ENCODE assay signal across 9 cellular contexts in genomic region chr1:97906567-97907228, GRCh38. TPM values are rescaled to one million over a fixed set of nuclear protein-coding genes. Genes with fewer than 3 reads are reported as not detected.
DNase-seq lines count a peak whose midpoint lies in the region; ATAC-seq, FAIRE-seq and TF ChIP-seq lines count a peak whose summit lies in the region.
"Had no signal": no experiment of that assay in that cellular context is flagged by ENCODE, and none has a peak within 500 bp of the region (broad histone marks: within the 10 kb centered on the region; RNA-seq: fewer than 3 reads in every experiment).

No MANE protein-coding gene starts in this region.

- intact Hi-C loops in IMR-90 (cut with micrococcal nuclease) (no loop called here), lower leg skin (cut with DNase I; ENCODE audit: low total_unique reads) (no loop called here)

- no peaks in the 10 kb centered on the region; the same call in 1 of the 2 replicates for H3K9me1 ChIP-seq in IMR-90 (ENCODE audit: insufficient read depth, low read length)

- H3K4me1 Mint-ChIP-seq in brain, result peaks cover 4% of the 10 kb centered on the region

- no peak for TF ChIP-seq RAD21 in IMR-90 (IDR thresholded peaks at IDR 0.05; ENCODE audit: low read length)

- H3K4ac ChIP-seq in IMR-90 (ENCODE audit: low read depth, low read length), result no peak overlapping the region; the same call in 1 of the 2 replicates

- no peak overlapping the region for H2AFZ ChIP-seq in IMR-90 (replicated peaks; ENCODE audit: low read length, poor library complexity)

- no CpG with 5 or more reads among the region's 7 CpGs for WGBS in IMR-90 (ENCODE audit: extremely low coverage in 2 of 2, insufficient read length in 1 of 2), 2 experiments
- WGBS in lower leg skin, 2 donors, result 62 to 67% methylated on average over 7 of the region's 7 CpGs

- no peaks in the 10 kb centered on the region for H3K9me3 ChIP-seq in IMR-90 (ENCODE audit: control insufficient read depth, insufficient read depth, low read length)

- H2BK15ac ChIP-seq in IMR-90 (ENCODE audit: low read depth, low read length), result no peak overlapping the region

- in situ Hi-C loops in ACHN (cut with HindIII; ENCODE audit: low pct_ligation_motif_present, low pct_unique_long_range_greater_than_20kb, low sequenced_read_pairs), result no loop called here
- in situ Hi-C loops in IMR-90 (cut with MboI; ENCODE audit: low sequenced_read_pairs), result no loop called here
- in situ Hi-C loops in G401 (cut with HindIII; ENCODE audit: low sequenced_read_pairs), result no loop called here

- H3K18ac ChIP-seq in IMR-90 (ENCODE audit: low read depth, low read length), result no peak overlapping the region

- TF ChIP-seq POLR2A in IMR-90 (IDR thresholded peaks at IDR 0.05; ENCODE audit: low read depth, low read length) (no peak), lower leg skin (IDR thresholded peaks at IDR 0.05) (no peak)

- no peak overlapping the region for H3K27ac ChIP-seq in IMR-90 (ENCODE audit: insufficient read depth, low read length)

- H2BK120ac ChIP-seq in IMR-90 (ENCODE audit: low read depth, low read length), result no peak overlapping the region

- H3K23ac ChIP-seq in IMR-90 (ENCODE audit: low read depth, low read length), result no peak overlapping the region

- no peaks in the 10 kb centered on the region for H3K36me3 ChIP-seq in IMR-90 (ENCODE audit: control insufficient read depth, insufficient read depth, low read length)

- no peak overlapping the region for H4K91ac ChIP-seq in IMR-90 (ENCODE audit: insufficient read depth, low read depth, low read length)

- no peak overlapping the region for H2AK5ac ChIP-seq in IMR-90 (ENCODE audit: low read depth, low read length)

- H3K4me1 ChIP-seq in IMR-90 (ENCODE audit: control insufficient read depth, insufficient read depth, low read length), result peaks cover 2% of the 10 kb centered on the region; the same call in 1 of the 2 replicates

- no TSS peak for BruUV-seq in IMR-90 (replicated peaks; lab: Mats Ljungman, UMichigan)

- H4K5ac ChIP-seq in IMR-90 (ENCODE audit: low read depth, low read length), result no peak overlapping the region

- no peaks in the 10 kb centered on the region for H3K9me3 Mint-ChIP-seq in brain

- no peak overlapping the region; the same call in 1 of the 2 replicates for H3K14ac ChIP-seq in IMR-90 (replicated peaks; ENCODE audit: low read depth, low read length)

- H3K4me3 ChIP-seq in IMR-90 (ENCODE audit: insufficient read depth, low read depth, low read length) (no peak overlapping the region), lower leg skin (ENCODE audit: low read depth, poor library complexity, severe bottlenecking) (no peak overlapping the region)

- no peak overlapping the region for H2AK9ac ChIP-seq in IMR-90 (replicated peaks; ENCODE audit: low read depth, low read length, poor library complexity)

- peaks cover 4 to 14% of the 10 kb centered on the region in 2 experiments; a peak in 3 of 4 replicates for H3K79me1 ChIP-seq in IMR-90 (ENCODE audit: low read depth in 1 of 2, low read length in 2 of 2)

- TF ChIP-seq CTCF in IMR-90 (conservative IDR thresholded peaks at IDR 0.05; ENCODE audit: low read depth, low read length), result no peak
- TF ChIP-seq CTCF in brain (conservative IDR thresholded peaks at IDR 0.05), result no peak
- no peak for TF ChIP-seq CTCF in lower leg skin (IDR thresholded peaks at IDR 0.05)

- H3K27me3 ChIP-seq in IMR-90 (ENCODE audit: control insufficient read depth, insufficient read depth, low read length), result no peaks in the 10 kb centered on the region

- no peak overlapping the region for H4K8ac ChIP-seq in IMR-90 (ENCODE audit: low read depth in 2 of 2, low read length in 2 of 2)

- H3K4me3 Mint-ChIP-seq in brain, result no peak overlapping the region

- peak overlapping the region in 3 of 5 experiments; percentile 16 to 78 (median 57) for H3K27ac Mint-ChIP-seq in brain

- H3K36me3 Mint-ChIP-seq in brain, result no peaks in the 10 kb centered on the region

- DNase-seq in ACHN (peak; percentile 81), IMR-90 (peak; percentile 90), lower leg skin (ENCODE audit: low spot score in 2 of 2) (peak; percentile 59 to 85), OCI-M2 (lab: John Stamatoyannopoulos, UW; ENCODE audit: unreplicated experiment) (no peak), GM19239 (ENCODE audit: insufficient read length, low spot score) (no peak), G401 (ENCODE audit: low spot score) (no peak)
- DNase-seq: GOT3 had no signal

- H3K56ac ChIP-seq in IMR-90 (ENCODE audit: extremely low read depth, insufficient read depth, low read length), result no peak overlapping the region

- H2BK20ac ChIP-seq in IMR-90 (ENCODE audit: low read depth, low read length), result no peak overlapping the region

- ATAC-seq in IMR-90 (ENCODE audit: low read depth) (peak; percentile 67), HG03520 (IDR thresholded peaks at IDR 0.05; ENCODE audit: unreplicated experiment) (no peak)

- CTCF ChIA-PET in IMR-90 (lab: Yijun Ruan, JAX), result interaction anchor here (0.7 kb wide), 1 partner anchor 13 kb away, joined by 4 read pairs; no protein-coding TSS in a partner anchor

- H2BK5ac ChIP-seq in IMR-90 (ENCODE audit: low read depth, low read length, poor library complexity, severe bottlenecking), result no peak overlapping the region

- POLR2A ChIA-PET in IMR-90 (lab: Charles Lee; ENCODE audit: unreplicated experiment), result no interaction called here

- dilution Hi-C loops in IMR-90 (cut with HindIII; ENCODE audit: low sequenced_read_pairs, unreplicated experiment), result no loop called here

- FAIRE-seq in GM19239 (lab: Jason Lieb, UNC), result no peak

- no peak overlapping the region for H3K4me2 ChIP-seq in IMR-90 (ENCODE audit: low read depth, low read length)

- H4K20me1 ChIP-seq in IMR-90 (ENCODE audit: insufficient read depth, low read length), result no peaks in the 10 kb centered on the region

- no peaks in the 10 kb centered on the region for H3K27me3 Mint-ChIP-seq in brain

- H3K9ac ChIP-seq in IMR-90 (ENCODE audit: low read depth, low read length), result no peak overlapping the region

TF ChIP-seq in IMR-90, 13 proteins besides CTCF, POLR2A, EP300 and RAD21:
- no peak for TF ChIP-seq RFX5 (IDR thresholded peaks at IDR 0.05; ENCODE audit: low read depth, low read length)
- TF ChIP-seq FOS (IDR thresholded peaks at IDR 0.05; ENCODE audit: low read depth, low read length), result peak; percentile 87
- no peak for TF ChIP-seq CHD1 (IDR thresholded peaks at IDR 0.05; ENCODE audit: low read depth, low read length)
- TF ChIP-seq SMC3 (IDR thresholded peaks at IDR 0.05; ENCODE audit: low read depth, low read length), result no peak
- TF ChIP-seq ELK1 (IDR thresholded peaks at IDR 0.05; ENCODE audit: borderline replicate concordance, low read depth, low read length), result no peak
- TF ChIP-seq MAZ (IDR thresholded peaks at IDR 0.05; ENCODE audit: borderline replicate concordance, low read depth, low read length), result no peak
- no peak for TF ChIP-seq USF2 (IDR thresholded peaks at IDR 0.05; ENCODE audit: low read depth, low read length)
- peak; percentile 69 for TF ChIP-seq NFE2L2 (IDR thresholded peaks at IDR 0.05; ENCODE audit: low read depth, low read length)
- 0 out of 2 replicates have a peak, but pooled peaks have one; percentile 8 for TF ChIP-seq MAFK (IDR thresholded peaks at IDR 0.05; ENCODE audit: low read depth, low read length)
- TF ChIP-seq BHLHE40 (IDR thresholded peaks at IDR 0.05; ENCODE audit: low read depth, low read length), result peak; percentile 30; the same call in 1 of the 2 replicates
- TF ChIP-seq RCOR1 (IDR thresholded peaks at IDR 0.05; ENCODE audit: insufficient replicate concordance, low read length), result no peak
- no peak for TF ChIP-seq MXI1 (IDR thresholded peaks at IDR 0.05; ENCODE audit: borderline replicate concordance, low read depth, low read length)
- TF ChIP-seq CEBPB (IDR thresholded peaks at IDR 0.05; ENCODE audit: low read depth, low read length), result peak; percentile 87

RNA-seq across cellular contexts. Expression of gene DPYD, which starts 14.1 kb away (rescaled TPM):
- total RNA-seq in IMR-90 (2012; rRNA removed), result 47.3 and 58.3 TPM in 2 replicates
- 7.2 and 9.3 TPM in 2 replicates for polyA plus RNA-seq in IMR-90 (2012; rRNA removed)
- polyA plus RNA-seq in IMR-90 (2012; cell fraction: cytosol; rRNA removed), result 2.6 and 4.4 TPM in 2 replicates
- 1.5 and 8.5 TPM in 2 replicates for polyA plus RNA-seq in IMR-90 (2012; cell fraction: nucleus; rRNA removed; ENCODE audit: low replicate concordance)
- 1.3 TPM for polyA plus RNA-seq in brain (ENCODE audit: insufficient read depth, low read depth, low replicate concordance)
- total RNA-seq in lower leg skin, result 10 to 100 TPM; 10.6 to 16.1 (median 14.6) TPM
- total RNA-seq in G401 (2014; rRNA removed; shearing (Covaris generic)), result not detected in 2 replicates

Comparison
In these comparisons a context has a peak if more than half of its experiments do, and no peak if none do; other contexts are left out.
1. DNase-seq: peak in ACHN (single experiment), IMR-90 (single experiment) and lower leg skin (2 of 2); none in OCI-M2 (single experiment), GM19239 (single experiment) and G401 (single experiment).
2. RNA of gene DPYD, which starts 14.1 kb away (total RNA-seq): 47.3 to 58.3 TPM in IMR-90 and 10.6 to 16.1 TPM in lower leg skin; not detected in G401; every median in the first group is over 10 times any median in the second.